ENCODE assay signal across 18 cellular contexts in genomic region chr13:110651726-110652230, GRCh38.
"Had no signal": no experiment of that assay in that cellular context is flagged by ENCODE, and none has a peak within 500 bp of the region (broad histone marks: within the 10 kb centered on the region; RNA-seq: fewer than 3 reads in every experiment).

No MANE protein-coding gene starts in this region.

- DNase-seq: activated CD4-positive, alpha-beta T cell treated with anti-CD3 and anti-CD28 coated beads for 4 hours; activated CD8-positive, alpha-beta T cell treated with anti-CD3 and anti-CD28 coated beads, Interleukin-2, amount 10 ng/mL, durations not matched to agents 7 days and 5 days; anterior cingulate cortex; brain microvascular endothelial cell; effector memory CD4-positive, alpha-beta T cell; foreskin keratinocyte; mucosa of descending colon; naive thymus-derived CD8-positive, alpha-beta T cell; nucleus accumbens; right cardiac atrium; small intestine; stomach; WERI-Rb-1 had no signal

- H3K27me3 Mint-ChIP-seq: dendritic cell treated with granulocyte-macrophage colony-stimulating factor and Interleukin-4, amounts not matched to agents 40 ng/mL and 50 ng/mL, for 4 days; naive thymus-derived CD8-positive, alpha-beta T cell; progenitor cell of endocrine pancreas had no signal

- H3K4me3 Mint-ChIP-seq: activated CD8-positive, alpha-beta T cell treated with anti-CD3 and anti-CD28 coated beads, Interleukin-2, amount 10 ng/mL, durations not matched to agents 7 days and 5 days; activated T-helper 1 cell treated with anti-CD3 and anti-CD28 coated beads, Interleukin-12 subunit alpha, Interleukin-12 subunit beta, Interleukin-2, Interleukin-4 antibody, amounts not matched to agents 30 ng/mL and 10 ng/mL and 1 ng/mL, durations not matched to agents 14 hours and 24 hours and 36 hours; dendritic cell treated with granulocyte-macrophage colony-stimulating factor and Interleukin-4, amounts not matched to agents 40 ng/mL and 50 ng/mL, for 4 days; naive thymus-derived CD8-positive, alpha-beta T cell; T-helper 1 cell treated with Interleukin-12 subunit alpha and Interleukin-12 subunit beta and Interleukin-4 antibody, amounts not matched to agents 30 μg/mL and 1 μg/mL, for 36 hours had no signal

- H3K9me3 Mint-ChIP-seq: activated T-helper 1 cell treated with anti-CD3 and anti-CD28 coated beads, Interleukin-12 subunit alpha, Interleukin-12 subunit beta, Interleukin-2, Interleukin-4 antibody, amounts not matched to agents 30 ng/mL and 10 ng/mL and 1 ng/mL, durations not matched to agents 14 hours and 24 hours and 36 hours; dendritic cell treated with granulocyte-macrophage colony-stimulating factor and Interleukin-4, amounts not matched to agents 40 ng/mL and 50 ng/mL, for 4 days; naive thymus-derived CD8-positive, alpha-beta T cell; T-helper 1 cell treated with Interleukin-12 subunit alpha and Interleukin-12 subunit beta and Interleukin-4 antibody, amounts not matched to agents 30 μg/mL and 1 μg/mL, for 36 hours had no signal

- H3K27ac Mint-ChIP-seq: activated CD8-positive, alpha-beta T cell treated with anti-CD3 and anti-CD28 coated beads, Interleukin-2, amount 10 ng/mL, durations not matched to agents 7 days and 5 days; activated T-helper 1 cell treated with anti-CD3 and anti-CD28 coated beads, Interleukin-12 subunit alpha, Interleukin-12 subunit beta, Interleukin-2, Interleukin-4 antibody, amounts not matched to agents 30 ng/mL and 10 ng/mL and 1 ng/mL, durations not matched to agents 14 hours and 24 hours and 36 hours; dendritic cell treated with granulocyte-macrophage colony-stimulating factor and Interleukin-4, amounts not matched to agents 40 ng/mL and 50 ng/mL, for 4 days; progenitor cell of endocrine pancreas; T-helper 1 cell treated with Interleukin-12 subunit alpha and Interleukin-12 subunit beta and Interleukin-4 antibody, amounts not matched to agents 30 μg/mL and 1 μg/mL, for 36 hours had no signal

- ATAC-seq: activated CD8-positive, alpha-beta T cell treated with anti-CD3 and anti-CD28 coated beads, Interleukin-2, amount 10 ng/mL, durations not matched to agents 7 days and 5 days; foreskin keratinocyte; left lobe of liver; mucosa of descending colon; naive thymus-derived CD8-positive, alpha-beta T cell; right cardiac atrium had no signal
